13 cellular contexts compared by ENCODE assay signal in genomic region chr15:64146885-64147681, GRCh38.
DNase-seq lines count a peak whose midpoint lies in the region.
"Had no signal": no experiment of that assay in that cellular context is flagged by ENCODE, and none has a peak within 500 bp of the region (broad histone marks: within the 10 kb centered on the region; RNA-seq: fewer than 3 reads in every experiment).

No MANE protein-coding gene starts in this region.

- DNase-seq in HUDEP-2 (lab: John Stamatoyannopoulos, UW; ENCODE audit: unreplicated experiment in 76 of 76) (peak in 70 of 76 experiments; percentile 18 to 80 (median 56)), amygdala (lab: John Stamatoyannopoulos, UW) (peak in 32 of 56 donors; percentile 17 to 68 (median 53)), medulla oblongata (ENCODE audit: extremely low spot score) (peak; percentile 64), retina (no peak), NCI-H345 treated with DMSO at 0.1 percent for 48 hours (lab: John Stamatoyannopoulos, UW; ENCODE audit: unreplicated experiment) (no peak)
- DNase-seq in NK-92 treated with Interleukin-12 subunit alpha and Interleukin-12 subunit beta, amount 100 ng/mL, for 24 hours (lab: John Stamatoyannopoulos, UW) = no peak
- DNase-seq: activated CD4-positive, CD25-positive, alpha-beta regulatory T cell treated with anti-CD3 and anti-CD28 coated beads, Interleukin-2, amount 50 U/mL, for 72 hours; activated T-cell treated with anti-CD3 and anti-CD28 coated beads, Interleukin-2, amount 50 U/mL, for 48 hours; DMS79 treated with DMSO at 0.1 percent for 48 hours; effector memory CD4-positive, alpha-beta T cell; gastrocnemius medialis; islet precursor cell; NCI-H1694 treated with DMSO at 0.1 percent for 48 hours had no signal

Comparison
In these comparisons a context has a peak if more than half of its experiments do, and no peak if none do; other contexts are left out.
1. DNase-seq: peak in HUDEP-2 (70 of 76), amygdala (32 of 56) and medulla oblongata (single experiment); none in retina (single experiment), NCI-H345 treated with DMSO at 0.1 percent for 48 hours (single experiment) and NK-92 treated with Interleukin-12 subunit alpha and Interleukin-12 subunit beta, amount 100 ng/mL, for 24 hours (single experiment).